Comparison of ENCODE assay signal across 17 cellular contexts in genomic region chr7:99081209-99081608, GRCh38.
"Had no signal": no experiment of that assay in that cellular context is flagged by ENCODE, and none has a peak within 500 bp of the region (broad histone marks: within the 10 kb centered on the region; RNA-seq: fewer than 3 reads in every experiment).

No MANE protein-coding gene starts in this region.

- H3K27me3 ChIP-seq: colonic mucosa, heart right ventricle, spleen, testis, transverse colon had no signal

- ATAC-seq: natural killer cell treated with Interleukin-12 subunit alpha and Interleukin-12 subunit beta and Interleukin-15 and Interleukin-18, amount 100 ng/mL, for 72 hours; sciatic nerve; stimulated activated memory B cell treated with anti-CD40 and anti-IgM and Interleukin-4, amounts not matched to agents 10 μg/mL and 1 μg/mL and 100 μg/mL, for 72 hours had no signal

- H3K4me3 ChIP-seq: colonic mucosa, heart right ventricle, spleen, testis, transverse colon had no signal

- H3K27ac Mint-ChIP-seq: stimulated activated memory B cell treated with anti-CD40 and anti-IgM and Interleukin-4, amounts not matched to agents 10 μg/mL and 1 μg/mL and 100 μg/mL, for 72 hours; stimulated activated naive CD8-positive, alpha-beta T cell treated with anti-CD3 and anti-CD28 coated beads, Interleukin-15, Interleukin-2, amounts not matched to agents 100 ng/mL and 50 ng/mL, for 24 hours had no signal

- H3K36me3 ChIP-seq: colonic mucosa, spleen, transverse colon had no signal

- H3K36me3 Mint-ChIP-seq: natural killer cell treated with Interleukin-12 subunit alpha and Interleukin-12 subunit beta and Interleukin-15 and Interleukin-18, amount 100 ng/mL, for 72 hours had no signal

- H3K9me3 Mint-ChIP-seq: natural killer cell treated with Interleukin-12 subunit alpha and Interleukin-12 subunit beta and Interleukin-15 and Interleukin-18, amount 100 ng/mL, for 72 hours; stimulated activated memory B cell treated with anti-CD40 and anti-IgM and Interleukin-4, amounts not matched to agents 10 μg/mL and 1 μg/mL and 100 μg/mL, for 72 hours; stimulated activated naive CD8-positive, alpha-beta T cell treated with anti-CD3 and anti-CD28 coated beads, Interleukin-15, Interleukin-2, amounts not matched to agents 100 ng/mL and 50 ng/mL, for 24 hours had no signal

- H3K27ac ChIP-seq: colonic mucosa, heart right ventricle, testis had no signal

- DNase-seq: colonic mucosa; effector CD4-positive, alpha-beta T cell; endodermal cell; heart right ventricle; hypothalamus; kidney glomerular epithelial cell; midbrain; spleen; stimulated activated CD4-positive, alpha-beta T cell treated with anti-CD3 and anti-CD28 coated beads, Interleukin-15, amount 100 ng/mL, for 24 hours; stimulated activated CD4-positive, alpha-beta T cell treated with anti-CD3 and anti-CD28 coated beads, Interleukin-1b, Interleukin-23, amount 100 ng/mL, for 48 hours; stimulated activated CD4-positive, alpha-beta T cell treated with anti-CD3 and anti-CD28 coated beads, Interleukin-4, amount 100 ng/mL, for 24 hours; testis; transverse colon had no signal

- H3K4me3 Mint-ChIP-seq: endodermal cell; natural killer cell treated with Interleukin-12 subunit alpha and Interleukin-12 subunit beta and Interleukin-15 and Interleukin-18, amount 100 ng/mL, for 72 hours; stimulated activated memory B cell treated with anti-CD40 and anti-IgM and Interleukin-4, amounts not matched to agents 10 μg/mL and 1 μg/mL and 100 μg/mL, for 72 hours; stimulated activated naive CD8-positive, alpha-beta T cell treated with anti-CD3 and anti-CD28 coated beads, Interleukin-15, Interleukin-2, amounts not matched to agents 100 ng/mL and 50 ng/mL, for 24 hours had no signal

- H3K27me3 Mint-ChIP-seq: natural killer cell treated with Interleukin-12 subunit alpha and Interleukin-12 subunit beta and Interleukin-15 and Interleukin-18, amount 100 ng/mL, for 72 hours; stimulated activated memory B cell treated with anti-CD40 and anti-IgM and Interleukin-4, amounts not matched to agents 10 μg/mL and 1 μg/mL and 100 μg/mL, for 72 hours; stimulated activated naive CD8-positive, alpha-beta T cell treated with anti-CD3 and anti-CD28 coated beads, Interleukin-15, Interleukin-2, amounts not matched to agents 100 ng/mL and 50 ng/mL, for 24 hours had no signal

- H3K9me3 ChIP-seq: colonic mucosa, testis, transverse colon had no signal
